In genomic region chrX:45628041-45628440, GRCh38 we compare ENCODE assay signal across 31 cellular contexts.
DNase-seq lines count a peak whose midpoint lies in the region; ATAC-seq and TF ChIP-seq lines count a peak whose summit lies in the region.
"Had no signal": no experiment of that assay in that cellular context is flagged by ENCODE, and none has a peak within 500 bp of the region (broad histone marks: within the 10 kb centered on the region; RNA-seq: fewer than 3 reads in every experiment).

No MANE protein-coding gene starts in this region.

- H3K4me3 ChIP-seq in epithelial cell of esophagus (ENCODE audit: low read length), result no peak overlapping the region
- H3K4me3 ChIP-seq: pancreas had no signal

- peak; percentile 40 for DNase-seq in EL
- DNase-seq in M059J (ENCODE audit: low read depth), result peak; percentile 54
- DNase-seq in epithelial cell of esophagus (ENCODE audit: low read depth), result peak; percentile 0
- DNase-seq in kidney tubule cell (ENCODE audit: low spot score), result peak; percentile 9
- no peak for DNase-seq in GM10248 (ENCODE audit: extremely low spot score)
- no peak for DNase-seq in NCI-H2227 (lab: John Stamatoyannopoulos, UW; ENCODE audit: unreplicated experiment)
- DNase-seq: activated CD4-positive, alpha-beta T cell treated with anti-CD3 and anti-CD28 coated beads for 48 hours; activated CD8-positive, alpha-beta memory T cell treated with anti-CD3 and anti-CD28 coated beads for 24 hours; activated effector memory CD4-positive, alpha-beta T cell treated with anti-CD3 and anti-CD28 coated beads, Interleukin-2, amount 50 U/mL, for 16 hours; activated naive CD8-positive, alpha-beta T cell treated with anti-CD3 and anti-CD28 coated beads for 36 hours; aorta; endodermal cell; GF-D8; H7; hypothalamus; mesendoderm; MV-4-11; NCI-H1436 treated with DMSO at 0.1 percent for 48 hours; NCI-H2081 treated with DMSO at 0.1 percent for 48 hours; NCI-H345; NCI-H748 treated with DMSO at 0.1 percent for 48 hours; pancreas; retina; SIG-M5; small intestine; stimulated activated naive B cell treated with anti-CD40 and anti-IgM and Interleukin-4, amounts not matched to agents 10 μg/mL and 1 μg/mL and 100 μg/mL, for 72 hours; T1000 had no signal

- TF ChIP-seq CTCF in epithelial cell of esophagus (IDR thresholded peaks at IDR 0.05; ENCODE audit: insufficient read depth, low read depth, low read length, missing control alignments) (no peak), GM10248 (IDR thresholded peaks at IDR 0.05; ENCODE audit: control extremely low read depth, extremely low read depth, low read depth, missing control alignments) (no peak)

- CTCF ChIA-PET in GM10248 (lab: Yijun Ruan, JAX), result no interaction called here

- no peak for ATAC-seq in GM18868 (IDR thresholded peaks at IDR 0.05; ENCODE audit: unreplicated experiment)
- no peak for ATAC-seq in HG03378 (IDR thresholded peaks at IDR 0.05; ENCODE audit: unreplicated experiment)
- ATAC-seq: esophagus mucosa; left lobe of liver; pancreas; stimulated activated naive B cell treated with anti-CD40 and anti-IgM and Interleukin-4, amounts not matched to agents 10 μg/mL and 1 μg/mL and 100 μg/mL, for 72 hours had no signal

- POLR2A ChIA-PET in GM10248 (lab: Yijun Ruan, JAX), result no interaction called here

Comparison
In these comparisons a context has a peak if more than half of its experiments do, and no peak if none do; other contexts are left out.
1. DNase-seq: peak in EL (single experiment), M059J (single experiment), epithelial cell of esophagus (single experiment) and kidney tubule cell (single experiment); none in GM10248 (single experiment) and NCI-H2227 (single experiment).